17 cellular contexts compared by ENCODE assay signal in the genomic region with DNA sequence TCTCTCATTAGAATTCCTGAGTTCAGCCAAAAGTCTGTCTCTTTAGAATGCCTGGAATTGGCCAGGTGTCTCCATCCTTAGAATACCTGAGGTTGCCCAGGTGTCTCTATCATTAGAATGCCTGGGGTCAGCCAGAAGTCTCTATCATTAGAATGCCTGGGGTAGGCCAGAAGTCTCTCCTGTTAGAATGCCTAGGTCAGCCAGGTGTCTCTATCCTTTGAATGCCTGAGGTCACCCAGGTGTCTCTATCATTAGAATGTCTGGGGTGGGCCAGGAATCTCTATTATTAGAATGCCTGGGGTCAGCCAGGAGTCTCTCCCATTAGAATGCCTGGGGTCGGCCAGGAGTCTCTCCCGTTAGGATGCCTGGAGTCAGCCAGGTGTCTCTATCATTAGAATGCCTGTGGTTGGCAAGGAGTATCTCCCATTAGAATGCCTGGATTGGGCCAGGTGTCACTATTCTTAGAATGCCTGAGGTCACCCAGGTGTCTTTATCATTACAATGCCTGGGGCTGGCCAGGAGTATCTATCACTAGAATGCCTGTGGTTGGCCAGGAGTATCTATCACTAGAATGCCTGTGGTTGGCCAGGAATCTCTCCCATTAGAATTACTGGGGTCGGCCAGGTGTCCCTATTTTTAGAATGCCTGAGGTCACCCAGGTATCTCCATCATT. TPM values are rescaled to one million over a fixed set of nuclear protein-coding genes. Genes with fewer than 3 reads are reported as not detected.
DNase-seq lines count a peak whose midpoint lies in the region; ATAC-seq and TF ChIP-seq lines count a peak whose summit lies in the region.
"Had no signal": no experiment of that assay in that cellular context is flagged by ENCODE, and none has a peak within 500 bp of the region (broad histone marks: within the 10 kb centered on the region; RNA-seq: fewer than 3 reads in every experiment).

No MANE protein-coding gene starts in this region.

- intact Hi-C loops in posterior vena cava (cut with DNase I): no loop called here

- no peak overlapping the region for H2AFZ ChIP-seq in KMS-11 (ENCODE audit: low read depth)

- DNase-seq in chondrocyte (ENCODE audit: low spot score) (peak; percentile 18), posterior vena cava (ENCODE audit: low spot score) (peak; percentile 15), SW 1271 (lab: John Stamatoyannopoulos, UW) (no peak), T-helper 1 cell (no peak)
- DNase-seq: BE2C; CD8-positive, alpha-beta T cell; COR-L47; DMS153; DMS79 treated with DMSO at 0.1 percent for 48 hours; EL; HFFc6 had no signal

- peaks cover 1% of the 10 kb centered on the region for H3K36me3 Mint-ChIP-seq in chondrocyte (ENCODE audit: low read depth)
- H3K36me3 Mint-ChIP-seq: CD8-positive, alpha-beta T cell had no signal

- H3K4me3 ChIP-seq in KMS-11 (IDR thresholded peaks at IDR 0.05; ENCODE audit: insufficient read depth, low read depth, low read length): no peak overlapping the region
- H3K4me3 ChIP-seq: A549, HAP-1 had no signal

- H3K79me2 ChIP-seq in KMS-11 (ENCODE audit: insufficient read depth, low read depth): no peaks in the 10 kb centered on the region

- H3K4me3 Mint-ChIP-seq in chondrocyte (ENCODE audit: unreplicated experiment): no peak overlapping the region
- H3K4me3 Mint-ChIP-seq: CD8-positive, alpha-beta T cell; HFFc6 had no signal

- H4K20me1 ChIP-seq in KMS-11 (ENCODE audit: insufficient read depth): no peaks in the 10 kb centered on the region

- no peaks in the 10 kb centered on the region for H3K27me3 ChIP-seq in KMS-11 (ENCODE audit: insufficient read depth, low read depth)
- H3K27me3 ChIP-seq: BE2C had no signal

- no peak overlapping the region for H3K9ac ChIP-seq in KMS-11

- H3K4me2 ChIP-seq in KMS-11: peak overlapping the region; percentile 26; the same call in 1 of the 2 replicates
- H3K4me2 ChIP-seq: A549 had no signal

- TF ChIP-seq CTCF in KMS-11 (conservative IDR thresholded peaks at IDR 0.05; ENCODE audit: low read depth, low read length) (no peak), chondrocyte (IDR thresholded peaks at IDR 0.05) (no peak)

- peaks cover 57% of the 10 kb centered on the region for H3K4me1 ChIP-seq in KMS-11 (ENCODE audit: low read depth, poor library complexity, severe bottlenecking)
- H3K4me1 ChIP-seq: A549, BE2C, HAP-1 had no signal

- H3K36me3 ChIP-seq in KMS-11 (ENCODE audit: insufficient read depth): no peaks in the 10 kb centered on the region
- H3K36me3 ChIP-seq: BE2C, HAP-1 had no signal

- ATAC-seq in GM19351 (IDR thresholded peaks at IDR 0.05; ENCODE audit: unreplicated experiment) (no peak), HG03432 (IDR thresholded peaks at IDR 0.05; ENCODE audit: unreplicated experiment) (no peak)
- ATAC-seq: A549; CD8-positive, alpha-beta T cell had no signal

- peaks cover 12% of the 10 kb centered on the region for H3K27me3 Mint-ChIP-seq in chondrocyte (ENCODE audit: low read depth)

- no peak overlapping the region for H3K27ac ChIP-seq in KMS-11
- H3K27ac ChIP-seq: A549, C4-2B had no signal

- no peak overlapping the region for H3K27ac Mint-ChIP-seq in chondrocyte (ENCODE audit: unreplicated experiment)
- H3K27ac Mint-ChIP-seq: CD8-positive, alpha-beta T cell; HFFc6 had no signal

- peaks cover 5% of the 10 kb centered on the region for H3K9me3 Mint-ChIP-seq in chondrocyte (ENCODE audit: low read depth)
- H3K9me3 Mint-ChIP-seq: CD8-positive, alpha-beta T cell; HFFc6 had no signal

- H3K4me1 Mint-ChIP-seq in chondrocyte (ENCODE audit: low read depth): no peaks in the 10 kb centered on the region

RNA-seq across cellular contexts. Expression of gene RNF187, which starts 43.0 kb away (rescaled TPM):
- total RNA-seq in chondrocyte: 124 to 196 TPM (median 193 TPM) in 3 replicates
- total RNA-seq in posterior vena cava: 10 to 100 TPM; 61.6 to 64.3 TPM

Comparison
In these comparisons a context has a peak if more than half of its experiments do, and no peak if none do; other contexts are left out.
1. DNase-seq: peak in chondrocyte (single experiment) and posterior vena cava (single experiment); none in SW 1271 (0 of 2) and T-helper 1 cell (0 of 5).